In the genomic region with DNA sequence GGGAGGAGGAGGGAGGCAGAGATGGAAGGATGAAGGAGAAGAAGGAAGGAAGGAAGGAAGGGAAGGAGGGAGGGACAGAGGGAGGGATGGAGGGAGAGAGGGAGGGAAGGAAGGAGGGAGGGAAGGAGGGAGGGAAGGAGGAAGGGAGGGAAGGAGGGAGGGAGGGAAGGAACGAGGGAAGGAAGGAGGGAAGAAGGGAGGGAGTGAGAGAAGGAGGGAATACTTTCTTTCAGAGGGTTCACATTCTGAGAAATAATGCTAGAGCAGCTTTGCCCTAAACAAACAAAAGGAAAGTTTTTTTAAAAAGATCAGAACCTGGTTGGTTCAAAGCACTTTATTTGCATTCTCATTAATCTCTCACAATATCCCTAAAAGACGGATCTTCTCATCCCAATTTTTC, we compare ENCODE assay signal across 25 cellular contexts.
"Had no signal": no experiment of that assay in that cellular context is flagged by ENCODE, and none has a peak within 500 bp of the region (broad histone marks: within the 10 kb centered on the region; RNA-seq: fewer than 3 reads in every experiment).

No MANE protein-coding gene starts in this region.

- H3K27ac ChIP-seq: coronary artery, dorsolateral prefrontal cortex, epithelial cell of prostate, esophagus squamous epithelium, gastrocnemius medialis, heart right ventricle, left lung, lower lobe of right lung had no signal

- H3K27me3 ChIP-seq: left lung had no signal

- H3K9me3 ChIP-seq: esophagus squamous epithelium, gastrocnemius medialis, heart right ventricle, left lung, lower lobe of right lung had no signal

- FAIRE-seq: colon, endometrium, islet of Langerhans, keratinocyte had no signal

- DNase-seq: dermis blood vessel endothelial cell; dorsolateral prefrontal cortex; effector CD4-positive, alpha-beta T cell; effector memory CD4-positive, alpha-beta T cell; erythroblast; esophagus squamous epithelium; foreskin fibroblast; foreskin melanocyte; gastrocnemius medialis; glutamatergic neuron; heart right ventricle; hippocampal formation; left cardiac atrium; left lung; left ventricle myocardium superior; lower lobe of right lung; mesendoderm; midbrain had no signal

- H3K36me3 ChIP-seq: esophagus squamous epithelium, gastrocnemius medialis, heart right ventricle, left lung, lower lobe of right lung had no signal

- ATAC-seq: esophagus mucosa, gastrocnemius medialis, heart right ventricle, left cardiac atrium, left lung, left ventricle myocardium superior, lower lobe of right lung had no signal

- H3K4me3 ChIP-seq: coronary artery, dorsolateral prefrontal cortex, esophagus squamous epithelium, gastrocnemius medialis, heart right ventricle, left lung, lower lobe of right lung had no signal
